ENCODE assay signal across 26 cellular contexts in the genomic region with DNA sequence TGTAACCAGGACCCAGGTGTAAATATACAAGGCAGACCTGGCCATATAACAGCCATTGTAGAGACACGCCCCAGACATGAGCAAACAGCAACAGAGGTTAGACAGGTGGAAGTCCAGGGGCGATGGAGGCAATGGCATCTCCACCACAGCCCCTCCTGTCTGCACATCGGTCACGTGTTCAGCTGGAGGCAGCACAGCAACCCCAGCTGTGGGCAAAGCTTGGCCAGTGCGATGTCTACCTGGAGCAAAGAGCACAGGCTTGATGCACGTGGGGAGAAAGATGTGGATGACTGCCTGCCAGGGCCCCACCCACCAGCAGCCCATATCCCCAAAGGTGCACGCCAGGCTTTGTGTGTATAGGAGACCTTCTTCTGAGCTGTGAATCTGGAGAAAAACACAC. TPM values are rescaled to one million over a fixed set of nuclear protein-coding genes. Genes with fewer than 3 reads are reported as not detected.
DNase-seq lines count a peak whose midpoint lies in the region; ATAC-seq and TF ChIP-seq lines count a peak whose summit lies in the region.
"Had no signal": no experiment of that assay in that cellular context is flagged by ENCODE, and none has a peak within 500 bp of the region (broad histone marks: within the 10 kb centered on the region; RNA-seq: fewer than 3 reads in every experiment).

No MANE protein-coding gene starts in this region.

- H3K79me2 ChIP-seq in mammary epithelial cell (ENCODE audit: insufficient read depth, low read length) (no peaks in the 10 kb centered on the region), hepatocyte (no peaks in the 10 kb centered on the region)

- in situ Hi-C loops in mammary epithelial cell (cut with MboI; ENCODE audit: low sequenced_read_pairs in 2 of 2) = no loop called here

- H3K36me3 ChIP-seq in mammary epithelial cell (ENCODE audit: insufficient read depth, low read length) (no peaks in the 10 kb centered on the region), mucosa of rectum (ENCODE audit: control insufficient read depth in 2 of 2, insufficient read depth in 2 of 2, low read length in 2 of 2) (no peaks in the 10 kb centered on the region), hepatocyte (replicated peaks; ENCODE audit: insufficient read depth, low read depth) (no peaks in the 10 kb centered on the region)

- 57% methylated on average over 5 of the region's 7 CpGs for WGBS in mammary epithelial cell (ENCODE audit: low coverage, missing lambda C conversion rate)
- 49% methylated on average over 7 of the region's 7 CpGs for WGBS in hepatocyte (ENCODE audit: low lambda C conversion rate, missing lambda C conversion rate)

- no peaks in the 10 kb centered on the region for H3K4me1 Mint-ChIP-seq in MCF 10A (ENCODE audit: insufficient read depth, unreplicated experiment)

- dilution Hi-C loops in mammary epithelial cell (cut with HindIII; ENCODE audit: low sequenced_read_pairs) = no loop called here

- H3K36me3 Mint-ChIP-seq in MCF 10A (ENCODE audit: insufficient read depth, unreplicated experiment) = no peaks in the 10 kb centered on the region

- BruUV-seq in mammary epithelial cell (replicated peaks; lab: Mats Ljungman, UMichigan) = no TSS peak
- no TSS peak for BruUV-seq in MCF 10A (replicated peaks; lab: Mats Ljungman, UMichigan)

- H3K27me3 ChIP-seq in mammary epithelial cell (ENCODE audit: insufficient read depth, low read length) (no peaks in the 10 kb centered on the region), mucosa of rectum (ENCODE audit: control insufficient read depth in 2 of 2, insufficient read depth in 2 of 2, low read length in 2 of 2) (no peaks in the 10 kb centered on the region), hepatocyte (no peaks in the 10 kb centered on the region)

- intact Hi-C loops in mammary epithelial cell (cut with micrococcal nuclease) (no loop called here), MCF 10A (cut with micrococcal nuclease) (no loop called here), left colon (cut with DNase I, micrococcal nuclease) (no loop called here)

- DNase-seq in mammary epithelial cell = no peak
- no peak for DNase-seq in MCF 10A (ENCODE audit: unreplicated experiment)
- peak; percentile 74 to 83 for DNase-seq in left colon
- DNase-seq in hepatocyte (ENCODE audit: low spot score) = no peak
- DNase-seq: 8988T, ACHN, DMS53, Karpas-422, MV-4-11, NCI-H1105, NCI-H1436 treated with DMSO at 0.1 percent for 48 hours, NCI-H2029, NCI-H446, NCI-H524 treated with DMSO at 0.1 percent for 48 hours, NCI-H774, SK-N-SH had no signal

- no peak overlapping the region for H3K27ac Mint-ChIP-seq in MCF 10A (ENCODE audit: low read depth, unreplicated experiment)

- H3K4me2 ChIP-seq in mammary epithelial cell (ENCODE audit: insufficient read depth, low read depth, low read length) = no peak overlapping the region
- H3K4me2 ChIP-seq in hepatocyte = no peak overlapping the region
- H3K4me2 ChIP-seq: SK-N-SH had no signal

- peak; percentile 97 for ATAC-seq in left colon
- no peak for ATAC-seq in GM19351 (IDR thresholded peaks at IDR 0.05; ENCODE audit: unreplicated experiment)
- no peak for ATAC-seq in HG03280 (IDR thresholded peaks at IDR 0.05; ENCODE audit: unreplicated experiment)
- ATAC-seq: HCT116 had no signal

- CTCF ChIA-PET in mammary epithelial cell (lab: Charles Lee; ENCODE audit: low non-redundant PET) = no interaction called here
- CTCF ChIA-PET in MCF 10A (lab: Yijun Ruan, JAX) = no interaction called here

- H3K9me3 ChIP-seq in mammary epithelial cell (replicated peaks; ENCODE audit: insufficient read depth, low read length) (no peaks in the 10 kb centered on the region), mucosa of rectum (ENCODE audit: control insufficient read depth in 2 of 2, low read length in 2 of 2) (no peaks in the 10 kb centered on the region), hepatocyte (ENCODE audit: low read depth) (no peaks in the 10 kb centered on the region)
- H3K9me3 ChIP-seq: SK-N-SH had no signal

- H3K9me3 Mint-ChIP-seq in MCF 10A (ENCODE audit: unreplicated experiment) = peaks cover 16% of the 10 kb centered on the region

- H3K4me3 ChIP-seq in mammary epithelial cell (replicated peaks in 1 of 3; ENCODE audit: insufficient read depth in 1 of 3, low read depth in 2 of 3, low read length in 3 of 3) (no peak overlapping the region), mucosa of rectum (ENCODE audit: low read length in 2 of 2) (no peak overlapping the region), hepatocyte (no peak overlapping the region)

- POLR2A ChIA-PET in MCF 10A (lab: Yijun Ruan, JAX) = no interaction called here

- H3K27ac ChIP-seq in mammary epithelial cell (ENCODE audit: insufficient read depth, low read depth, low read length) = no peak overlapping the region
- H3K27ac ChIP-seq in mucosa of rectum (ENCODE audit: low read depth in 2 of 2, low read length in 2 of 2) = peak overlapping the region; percentile 48 to 54
- H3K27ac ChIP-seq in hepatocyte = no peak overlapping the region
- H3K27ac ChIP-seq: HL-60 had no signal

- H3K4me1 ChIP-seq in mammary epithelial cell (ENCODE audit: insufficient read depth, low read length) (peaks cover 13% of the 10 kb centered on the region), mucosa of rectum (ENCODE audit: control insufficient read depth in 2 of 2, insufficient read depth in 2 of 2, low read length in 2 of 2) (peaks cover 20 to 21% of the 10 kb centered on the region in 2 donors), hepatocyte (ENCODE audit: insufficient read depth) (no peaks in the 10 kb centered on the region)

- no peaks in the 10 kb centered on the region for H3K9me2 ChIP-seq in hepatocyte (replicated peaks; ENCODE audit: insufficient read depth)
- H3K9me2 ChIP-seq: SK-N-SH had no signal

- no peaks in the 10 kb centered on the region for H3K27me3 Mint-ChIP-seq in MCF 10A (ENCODE audit: insufficient read depth, unreplicated experiment)

- H3K4me3 Mint-ChIP-seq in MCF 10A (ENCODE audit: unreplicated experiment) = no peak overlapping the region

- H2AFZ ChIP-seq in mammary epithelial cell (ENCODE audit: low read depth, low read length) = peak overlapping the region; percentile 26
- no peak overlapping the region for H2AFZ ChIP-seq in hepatocyte

- no peaks in the 10 kb centered on the region for H4K20me1 ChIP-seq in mammary epithelial cell (ENCODE audit: insufficient read depth, low read length)
- no peaks in the 10 kb centered on the region for H4K20me1 ChIP-seq in hepatocyte (ENCODE audit: insufficient read depth, poor library complexity, severe bottlenecking)

- no peak overlapping the region for H3K9ac ChIP-seq in mammary epithelial cell (ENCODE audit: insufficient read depth, low read length)
- no peak overlapping the region for H3K9ac ChIP-seq in mucosa of rectum (ENCODE audit: low read depth in 1 of 2, low read length in 2 of 2)
- H3K9ac ChIP-seq: SK-N-SH had no signal

- TF ChIP-seq CTCF in mammary epithelial cell (conservative IDR thresholded peaks at IDR 0.05 in 1 of 2, IDR thresholded peaks at IDR 0.05 in 1 of 2; ENCODE audit: extremely low read depth in 1 of 2, insufficient read depth in 1 of 2, low read depth in 1 of 2, low read length in 2 of 2) (no peak), MCF 10A (IDR thresholded peaks at IDR 0.05; ENCODE audit: unreplicated experiment) (no peak), hepatocyte (IDR thresholded peaks at IDR 0.05; ENCODE audit: poor library complexity) (no peak)

RNA-seq across cellular contexts. Expression of a gene that starts 4.4 kb away (rescaled TPM):
- total RNA-seq in mammary epithelial cell (under 1 TPM; 0.33 to 0.68 TPM), MCF 10A (2022) (0.14 and 0.59 TPM in 2 replicates), left colon (10 to 100 TPM in 1 of 2 donors, 1 to 10 TPM in 1; 8.5 to 11.1 TPM), hepatocyte (not detected in 2 replicates)
- polyA plus RNA-seq in mammary epithelial cell (0.77 TPM), hepatocyte (not detected in 2 replicates)
- polyA minus RNA-seq in mammary epithelial cell = 1.1 TPM
- total RNA-seq: Daoy had no signal
- polyA plus RNA-seq: BJ, SK-N-SH had no signal

RNA-seq across cellular contexts. Expression of a gene that starts 40.8 kb away (rescaled TPM):
- total RNA-seq in mammary epithelial cell = 10 to 100 TPM in 1 of 2 donors, 1 to 10 TPM in 1; 9.2 to 25.6 TPM
- polyA plus RNA-seq in mammary epithelial cell = 9.1 TPM
- 7.6 TPM for polyA minus RNA-seq in mammary epithelial cell
- total RNA-seq in MCF 10A (2022) = 8.1 and 10.5 TPM in 2 replicates
- total RNA-seq in left colon = 10 to 100 TPM; 12.0 to 14.3 TPM
- total RNA-seq in hepatocyte = not detected in 2 replicates
- not detected in 2 replicates for polyA plus RNA-seq in hepatocyte
- polyA plus RNA-seq: BJ had no signal

RNA-seq across cellular contexts. Expression of a gene that starts 55.3 kb away (rescaled TPM):
- total RNA-seq in mammary epithelial cell = not detected
- not detected for polyA plus RNA-seq in mammary epithelial cell
- not detected for polyA minus RNA-seq in mammary epithelial cell
- not detected in 2 replicates for total RNA-seq in MCF 10A (2022)
- total RNA-seq in left colon = not detected
- total RNA-seq in hepatocyte = not detected in 2 replicates
- polyA plus RNA-seq in hepatocyte = not detected in 2 replicates
- total RNA-seq: Daoy, G401, H4, M059J had no signal
- polyA plus RNA-seq: BJ, SK-N-SH had no signal

Comparison
In these comparisons a context has a peak if more than half of its experiments do, and no peak if none do; other contexts are left out.
1. DNase-seq: peak in left colon (2 of 2); none in mammary epithelial cell (single experiment), MCF 10A (single experiment) and hepatocyte (single experiment).
2. H3K27ac ChIP-seq: peak in mucosa of rectum (2 of 2); none in mammary epithelial cell (single experiment) and hepatocyte (single experiment).